12 cellular contexts compared by ENCODE assay signal in genomic region chr1:244349581-244350001, GRCh38.
DNase-seq lines count a peak whose midpoint lies in the region; ATAC-seq and TF ChIP-seq lines count a peak whose summit lies in the region.
"Had no signal": no experiment of that assay in that cellular context is flagged by ENCODE, and none has a peak within 500 bp of the region (broad histone marks: within the 10 kb centered on the region; RNA-seq: fewer than 3 reads in every experiment).

No MANE protein-coding gene starts in this region.

- no CpG with 5 or more reads among the region's 8 CpGs for WGBS in H9 (ENCODE audit: extremely low coverage, insufficient read length, low lambda C conversion rate)
- 3% methylated on average over 8 of the region's 8 CpGs for WGBS in mesenchymal stem cell

- no peak overlapping the region for H2BK12ac ChIP-seq in H9 (ENCODE audit: insufficient read length, low read depth, low read length)
- no peak overlapping the region for H2BK12ac ChIP-seq in mesenchymal stem cell (ENCODE audit: low read length in 2 of 2)

- H3K14ac ChIP-seq in H9 (ENCODE audit: insufficient read depth, low read length) (peak overlapping the region; percentile 67; the same call in 1 of the 2 replicates), mesenchymal stem cell (ENCODE audit: low read length in 2 of 2) (no peak overlapping the region)

- H3K36me3 Mint-ChIP-seq in CD4-positive, CD25-positive, alpha-beta regulatory T cell: no peaks in the 10 kb centered on the region
- no peaks in the 10 kb centered on the region for H3K36me3 Mint-ChIP-seq in H9 (ENCODE audit: insufficient read depth in 1 of 3, low read depth in 3 of 3)
- H3K36me3 Mint-ChIP-seq in naive thymus-derived CD4-positive, alpha-beta T cell: peaks cover 0 to 12% (median 0%) of the 10 kb centered on the region in 5 donors

- H3K27ac Mint-ChIP-seq in CD4-positive, CD25-positive, alpha-beta regulatory T cell: peak overlapping the region in 1 of 3 donors; percentile 70
- peak overlapping the region in 1 of 3 experiments; percentile 74; a peak in 1 of 7 replicates for H3K27ac Mint-ChIP-seq in H9
- H3K27ac Mint-ChIP-seq in naive thymus-derived CD4-positive, alpha-beta T cell: peak overlapping the region in 2 of 9 donors; percentile 14 to 44

- peaks cover 8 to 19% (median 14%) of the 10 kb centered on the region in 4 donors for H3K4me1 Mint-ChIP-seq in CD4-positive, CD25-positive, alpha-beta regulatory T cell
- H3K4me1 Mint-ChIP-seq in H9: peaks cover 45 to 49% of the 10 kb centered on the region in 2 experiments
- peaks cover 0 to 36% (median 0%) of the 10 kb centered on the region in 7 donors for H3K4me1 Mint-ChIP-seq in naive thymus-derived CD4-positive, alpha-beta T cell

- no peak overlapping the region for H4K91ac ChIP-seq in H9 (ENCODE audit: insufficient read length, low read depth, low read length)
- peak overlapping the region; percentile 29 for H4K91ac ChIP-seq in mesenchymal stem cell (ENCODE audit: low read length)

- no peak overlapping the region for H2AK5ac ChIP-seq in H9 (ENCODE audit: insufficient read length, low read length)
- H2AK5ac ChIP-seq in mesenchymal stem cell (ENCODE audit: low read length, severe bottlenecking): no peak overlapping the region

- no peaks in the 10 kb centered on the region for H4K20me1 ChIP-seq in H9 (ENCODE audit: control insufficient read depth, insufficient read depth, insufficient read length)

- H3K23ac ChIP-seq in H9 (ENCODE audit: insufficient read length, low read depth, low read length) (no peak overlapping the region), mesenchymal stem cell (ENCODE audit: low read length in 2 of 2) (no peak overlapping the region)

- CTCF ChIA-PET in naive thymus-derived CD4-positive, alpha-beta T cell (lab: Charles Lee): no interaction called here

- TF ChIP-seq CTCF in H9 (conservative IDR thresholded peaks at IDR 0.05): no peak

- no peaks in the 10 kb centered on the region for H3K79me2 ChIP-seq in H9 (ENCODE audit: insufficient read depth, low read length)

- H3K56ac ChIP-seq in H9 (ENCODE audit: insufficient read length, low read depth, low read length): no peak overlapping the region

- H3K27ac ChIP-seq in CD4-positive, CD25-positive, alpha-beta regulatory T cell (ENCODE audit: insufficient read depth, low read length, poor library complexity, severe bottlenecking): no peak overlapping the region
- H3K27ac ChIP-seq in H9 (ENCODE audit: insufficient read length, low read depth, low read length) (no peak overlapping the region), mesenchymal stem cell (ENCODE audit: low read length, poor library complexity, severe bottlenecking) (no peak overlapping the region)
- no peak overlapping the region for H3K27ac ChIP-seq in naive thymus-derived CD4-positive, alpha-beta T cell (ENCODE audit: low read depth, low read length)

- H3K9ac ChIP-seq in H9 (ENCODE audit: extremely low read depth, insufficient read length, low read length) (no peak overlapping the region), mesenchymal stem cell (ENCODE audit: low read length) (peak overlapping the region; percentile 74)

- H3K36me3 ChIP-seq in CD4-positive, CD25-positive, alpha-beta regulatory T cell (ENCODE audit: control insufficient read depth, insufficient read depth, low read length): no peaks in the 10 kb centered on the region
- no peaks in the 10 kb centered on the region for H3K36me3 ChIP-seq in mesenchymal stem cell (ENCODE audit: control insufficient read depth in 1 of 2, insufficient read depth in 2 of 2, low read depth in 1 of 2, low read length in 2 of 2)
- no peaks in the 10 kb centered on the region for H3K36me3 ChIP-seq in naive thymus-derived CD4-positive, alpha-beta T cell (ENCODE audit: control insufficient read depth in 2 of 3, insufficient read depth in 3 of 3, low read length in 3 of 3)
- H3K36me3 ChIP-seq: right atrium auricular region had no signal

- H3K9me3 Mint-ChIP-seq in CD4-positive, CD25-positive, alpha-beta regulatory T cell: peaks cover 0 to 2% (median 0%) of the 10 kb centered on the region in 7 donors
- H3K9me3 Mint-ChIP-seq in H9: no peaks in the 10 kb centered on the region
- peaks cover 0 to 13% (median 0%) of the 10 kb centered on the region in 11 donors for H3K9me3 Mint-ChIP-seq in naive thymus-derived CD4-positive, alpha-beta T cell

- peak overlapping the region; percentile 17 to 63 (median 45) for H3K4me3 Mint-ChIP-seq in CD4-positive, CD25-positive, alpha-beta regulatory T cell
- no peak overlapping the region; a peak in 1 of 5 replicates for H3K4me3 Mint-ChIP-seq in H9
- no peak overlapping the region for H3K4me3 Mint-ChIP-seq in naive thymus-derived CD4-positive, alpha-beta T cell

- H2BK20ac ChIP-seq in H9 (ENCODE audit: low read depth, low read length, poor library complexity, severe bottlenecking): no peak overlapping the region

- H2BK120ac ChIP-seq in H9 (ENCODE audit: low read depth, low read length, poor library complexity, severe bottlenecking): no peak overlapping the region
- no peak overlapping the region for H2BK120ac ChIP-seq in mesenchymal stem cell (ENCODE audit: low read depth, low read length)

- no peak overlapping the region for H3K4me3 ChIP-seq in CD4-positive, CD25-positive, alpha-beta regulatory T cell (ENCODE audit: low read depth, low read length)
- H3K4me3 ChIP-seq in mesenchymal stem cell (ENCODE audit: insufficient read depth in 1 of 2, low read depth in 1 of 2, low read length in 2 of 2): peak overlapping the region in 1 of 2 experiments; percentile 54
- H3K4me3 ChIP-seq in naive thymus-derived CD4-positive, alpha-beta T cell (ENCODE audit: low read length): no peak overlapping the region
- H3K4me3 ChIP-seq: right atrium auricular region had no signal

- H3K4me2 ChIP-seq in H9 (ENCODE audit: insufficient read depth, insufficient read length, low read length) (no peak overlapping the region), mesenchymal stem cell (ENCODE audit: low read length, poor library complexity, severe bottlenecking) (no peak overlapping the region)

- no peak overlapping the region for H3T11ph ChIP-seq in H9 (ENCODE audit: low read length)

- POLR2A ChIA-PET in naive thymus-derived CD4-positive, alpha-beta T cell (lab: Charles Lee): no interaction called here

- H4K5ac ChIP-seq in H9 (ENCODE audit: insufficient read length, low read depth, low read length): no peak overlapping the region

- H3K18ac ChIP-seq in H9 (ENCODE audit: insufficient read length, low read depth, low read length): no peak overlapping the region
- H3K18ac ChIP-seq in mesenchymal stem cell (ENCODE audit: low read depth in 1 of 2, low read length in 2 of 2): no peak overlapping the region

- H3K4me1 ChIP-seq in CD4-positive, CD25-positive, alpha-beta regulatory T cell (ENCODE audit: control insufficient read depth, insufficient read depth, low read length, poor library complexity, severe bottlenecking): no peaks in the 10 kb centered on the region
- H3K4me1 ChIP-seq in H9 (ENCODE audit: insufficient read depth, low read length) (peaks cover 5% of the 10 kb centered on the region; the same call in 1 of the 2 replicates), mesenchymal stem cell (ENCODE audit: control insufficient read depth, insufficient read depth, low read depth, low read length) (peaks cover 16% of the 10 kb centered on the region)
- peaks cover 0 to 4% of the 10 kb centered on the region in 2 donors for H3K4me1 ChIP-seq in naive thymus-derived CD4-positive, alpha-beta T cell (ENCODE audit: control insufficient read depth in 2 of 2, insufficient read depth in 2 of 2, low read length in 2 of 2)

- H2BK15ac ChIP-seq in H9 (ENCODE audit: low read depth, low read length) (no peak overlapping the region), mesenchymal stem cell (ENCODE audit: low read depth, poor library complexity, severe bottlenecking) (no peak overlapping the region)

- no peaks in the 10 kb centered on the region for H3K27me3 ChIP-seq in CD4-positive, CD25-positive, alpha-beta regulatory T cell (ENCODE audit: control insufficient read depth, insufficient read depth, low read length)
- H3K27me3 ChIP-seq in H9 (ENCODE audit: insufficient read depth, low read length): no peaks in the 10 kb centered on the region
- no peaks in the 10 kb centered on the region for H3K27me3 ChIP-seq in mesenchymal stem cell (ENCODE audit: control insufficient read depth in 1 of 2, insufficient read depth in 1 of 2, low read length in 2 of 2)
- H3K27me3 ChIP-seq in naive thymus-derived CD4-positive, alpha-beta T cell (ENCODE audit: control insufficient read depth in 2 of 2, insufficient read depth in 2 of 2, low read length in 2 of 2): no peaks in the 10 kb centered on the region
- H3K27me3 ChIP-seq: right atrium auricular region had no signal

- H3K9me3 ChIP-seq in CD4-positive, CD25-positive, alpha-beta regulatory T cell (ENCODE audit: control insufficient read depth in 2 of 2, low read length in 2 of 2): no peaks in the 10 kb centered on the region
- H3K9me3 ChIP-seq in H9 (ENCODE audit: control insufficient read depth, low read depth, low read length): no peaks in the 10 kb centered on the region
- H3K9me3 ChIP-seq in mesenchymal stem cell (ENCODE audit: control insufficient read depth, low read length): no peaks in the 10 kb centered on the region
- H3K9me3 ChIP-seq in naive thymus-derived CD4-positive, alpha-beta T cell (ENCODE audit: control insufficient read depth in 2 of 3, low read length in 3 of 3): no peaks in the 10 kb centered on the region
- H3K9me3 ChIP-seq: right atrium auricular region had no signal

- no peak overlapping the region for H2AFZ ChIP-seq in H9 (ENCODE audit: low read length)
- no peak overlapping the region for H2AFZ ChIP-seq in mesenchymal stem cell (ENCODE audit: low read depth, low read length)

- no peak overlapping the region for H2BK5ac ChIP-seq in H9 (ENCODE audit: insufficient read length, low read length)
- no peak overlapping the region for H2BK5ac ChIP-seq in mesenchymal stem cell (ENCODE audit: low read depth, low read length, poor library complexity, severe bottlenecking)

- no peak for DNase-seq in CD4-positive, CD25-positive, alpha-beta regulatory T cell
- DNase-seq in H9 (peak; percentile 23), amniotic epithelial cell (ENCODE audit: low read depth) (peak; percentile 45), mesenchymal stem cell (no peak), RPMI8226 (no peak), G401 (ENCODE audit: low spot score) (no peak)
- no peak for DNase-seq in naive thymus-derived CD4-positive, alpha-beta T cell
- DNase-seq: activated CD4-positive, CD25-positive, alpha-beta regulatory T cell treated with anti-CD3 and anti-CD28 coated beads, Interleukin-2, amount 50 U/mL, for 72 hours; NCI-H1417 had no signal

- no peaks in the 10 kb centered on the region for H3K23me2 ChIP-seq in H9 (ENCODE audit: insufficient read length, low read depth, low read length, poor library complexity, severe bottlenecking)

- no peak for ATAC-seq in CD4-positive, CD25-positive, alpha-beta regulatory T cell (ENCODE audit: low read depth in 2 of 2)
- ATAC-seq in esophagus mucosa: no peak
- no peak for ATAC-seq in naive thymus-derived CD4-positive, alpha-beta T cell
- ATAC-seq: Panc1 had no signal

- intact Hi-C loops in naive thymus-derived CD4-positive, alpha-beta T cell (cut with micrococcal nuclease): loop anchor here in 1 of 2 donors (5.0 kb wide), 1 partner anchor 38 kb away; no protein-coding TSS in a partner anchor

- in situ Hi-C loops in G401 (cut with HindIII; ENCODE audit: low sequenced_read_pairs): no loop called here

- peaks cover 10% of the 10 kb centered on the region for H3K27me3 Mint-ChIP-seq in CD4-positive, CD25-positive, alpha-beta regulatory T cell
- H3K27me3 Mint-ChIP-seq in H9 (ENCODE audit: low read depth): no peaks in the 10 kb centered on the region
- peaks cover 0 to 14% (median 5%) of the 10 kb centered on the region in 5 donors for H3K27me3 Mint-ChIP-seq in naive thymus-derived CD4-positive, alpha-beta T cell

- H3K79me1 ChIP-seq in H9 (ENCODE audit: insufficient read depth, low read depth, low read length, poor library complexity, severe bottlenecking) (no peaks in the 10 kb centered on the region), mesenchymal stem cell (replicated peaks; ENCODE audit: low read length, poor library complexity, severe bottlenecking) (no peaks in the 10 kb centered on the region)

- H3K4ac ChIP-seq in H9 (ENCODE audit: low read depth, low read length) (no peak overlapping the region), mesenchymal stem cell (ENCODE audit: low read depth in 1 of 2, low read length in 2 of 2) (no peak overlapping the region)

- H4K8ac ChIP-seq in H9 (replicated peaks; ENCODE audit: insufficient read length, low read depth, low read length): no peak overlapping the region
- no peak overlapping the region for H4K8ac ChIP-seq in mesenchymal stem cell (ENCODE audit: low read length)

Comparison
In these comparisons a context has a peak if more than half of its experiments do, and no peak if none do; other contexts are left out.
1. DNase-seq: peak in H9 (single experiment) and amniotic epithelial cell (single experiment); none in CD4-positive, CD25-positive, alpha-beta regulatory T cell (0 of 3), mesenchymal stem cell (single experiment), RPMI8226 (single experiment), naive thymus-derived CD4-positive, alpha-beta T cell (0 of 9) and G401 (single experiment).
2. H3K4me3 Mint-ChIP-seq: peak in CD4-positive, CD25-positive, alpha-beta regulatory T cell (4 of 4); none in H9 (0 of 2) and naive thymus-derived CD4-positive, alpha-beta T cell (0 of 10).